In the genomic region with DNA sequence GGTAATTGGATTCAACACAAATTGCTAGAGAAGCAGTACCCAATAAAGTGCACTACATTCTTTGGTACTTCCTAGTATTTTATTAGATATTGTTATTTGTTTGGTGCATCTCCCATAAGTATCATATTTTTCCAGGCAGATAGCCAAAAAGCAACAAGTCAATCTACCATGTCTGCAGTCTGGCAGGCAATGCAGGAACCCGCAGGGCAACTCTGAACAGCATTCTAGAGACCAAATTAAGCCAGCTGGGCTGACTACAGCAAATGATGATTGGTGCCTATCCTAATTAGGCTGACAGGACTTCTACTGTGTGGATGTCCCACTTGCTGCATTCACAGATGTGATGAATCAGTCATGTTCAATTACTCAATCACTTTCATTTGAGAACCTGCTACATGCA, we compare ENCODE assay signal across 17 cellular contexts.
"Had no signal": no experiment of that assay in that cellular context is flagged by ENCODE, and none has a peak within 500 bp of the region (broad histone marks: within the 10 kb centered on the region; RNA-seq: fewer than 3 reads in every experiment).

No MANE protein-coding gene starts in this region.

- H3K4me1 Mint-ChIP-seq: activated naive CD8-positive, alpha-beta T cell treated with anti-CD3 and anti-CD28 coated beads for 36 hours; memory B cell had no signal

- DNase-seq: activated CD4-positive, alpha-beta T cell treated with anti-CD3 and anti-CD28 coated beads, Interleukin-2, amount 50 U/mL, for 1 hour; activated naive CD8-positive, alpha-beta T cell treated with anti-CD3 and anti-CD28 coated beads for 36 hours; amygdala; body of pancreas; caudate nucleus; esophagus squamous epithelium; hypothalamus; left ventricle myocardium inferior; mucosa of descending colon; naive thymus-derived CD4-positive, alpha-beta T cell; pancreas; stimulated activated CD4-positive, alpha-beta T cell treated with anti-CD3 and anti-CD28 coated beads, Interleukin-12 subunit alpha, Interleukin-12 subunit beta, amount 100 ng/mL, for 4 hours; stimulated activated CD4-positive, alpha-beta T cell treated with anti-CD3 and anti-CD28 coated beads, Interleukin-2, amount 100 ng/mL, for 24 hours had no signal

- H3K9me3 ChIP-seq: body of pancreas, esophagus squamous epithelium, left ventricle myocardium inferior, mucosa of descending colon, pancreas, thoracic aorta had no signal

- H3K36me3 ChIP-seq: esophagus squamous epithelium, left ventricle myocardium inferior, pancreas, thoracic aorta had no signal

- H3K27ac ChIP-seq: body of pancreas, esophagus squamous epithelium, left ventricle myocardium inferior, pancreas, thoracic aorta had no signal

- H3K36me3 Mint-ChIP-seq: activated naive CD8-positive, alpha-beta T cell treated with anti-CD3 and anti-CD28 coated beads for 36 hours; memory B cell; naive thymus-derived CD4-positive, alpha-beta T cell had no signal

- H3K27me3 ChIP-seq: body of pancreas, esophagus squamous epithelium, pancreas had no signal

- H3K4me3 Mint-ChIP-seq: activated naive CD8-positive, alpha-beta T cell treated with anti-CD3 and anti-CD28 coated beads for 36 hours; activated T-helper 1 cell treated with anti-CD3 and anti-CD28 coated beads, Interleukin-12 subunit alpha, Interleukin-12 subunit beta, Interleukin-2, Interleukin-4 antibody, amounts not matched to agents 30 ng/mL and 10 ng/mL and 1 ng/mL, durations not matched to agents 14 hours and 24 hours and 36 hours; memory B cell; naive thymus-derived CD4-positive, alpha-beta T cell had no signal

- H3K4me1 ChIP-seq: body of pancreas, pancreas had no signal

- H3K27ac Mint-ChIP-seq: activated naive CD8-positive, alpha-beta T cell treated with anti-CD3 and anti-CD28 coated beads for 36 hours; activated T-helper 1 cell treated with anti-CD3 and anti-CD28 coated beads, Interleukin-12 subunit alpha, Interleukin-12 subunit beta, Interleukin-2, Interleukin-4 antibody, amounts not matched to agents 30 ng/mL and 10 ng/mL and 1 ng/mL, durations not matched to agents 14 hours and 24 hours and 36 hours; memory B cell; naive thymus-derived CD4-positive, alpha-beta T cell had no signal

- H3K4me3 ChIP-seq: body of pancreas, esophagus squamous epithelium, left ventricle myocardium inferior, mucosa of descending colon, pancreas, thoracic aorta had no signal

- ATAC-seq: activated CD4-positive, CD25-positive, alpha-beta regulatory T cell treated with anti-CD3 and anti-CD28 coated beads, Interleukin-2, amount 50 U/mL, for 24 hours; body of pancreas; mucosa of descending colon; naive thymus-derived CD4-positive, alpha-beta T cell; pancreas had no signal
